ENCODE assay signal across 1 cellular context in the genomic region with DNA sequence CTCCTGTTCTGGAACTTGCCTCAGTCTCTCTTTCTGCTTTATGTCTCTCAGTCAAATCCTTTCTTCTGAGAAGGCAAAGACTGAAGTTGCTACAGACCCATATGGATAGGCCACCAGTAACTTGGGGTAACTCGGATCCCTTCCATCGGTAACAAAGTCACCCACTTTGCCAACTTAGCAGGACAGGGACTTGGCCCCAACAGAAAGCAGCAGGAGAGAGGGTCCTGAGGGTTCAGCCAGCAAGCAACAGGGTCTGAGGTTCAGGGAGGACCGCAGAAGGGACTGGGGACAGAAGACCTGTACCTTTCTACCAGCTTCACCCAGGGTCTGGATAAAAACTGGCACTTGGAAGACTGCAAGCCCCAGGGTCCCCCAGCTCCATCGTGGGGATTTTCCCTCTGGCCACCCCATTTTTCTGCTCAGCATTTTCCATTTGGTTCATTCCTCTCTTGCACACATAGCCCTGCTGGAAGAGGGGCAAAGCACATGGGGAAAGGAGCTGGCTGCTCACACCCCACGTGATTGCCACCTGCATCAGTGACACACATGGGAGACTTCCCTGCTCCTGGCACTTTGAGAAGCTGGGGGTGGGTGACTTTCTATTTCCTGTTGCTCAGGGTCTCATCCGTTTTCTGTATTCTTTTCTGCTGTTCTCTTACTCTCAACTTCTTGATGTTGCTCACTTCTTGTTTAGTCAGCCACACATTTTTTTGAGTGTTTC.
TF ChIP-seq lines count a peak whose summit lies in the region.

No MANE protein-coding gene starts in this region.

TF ChIP-seq in K562, 482 proteins besides CTCF, POLR2A, EP300 and RAD21 (continued from another document):
- TF ChIP-seq, protein P1, sequence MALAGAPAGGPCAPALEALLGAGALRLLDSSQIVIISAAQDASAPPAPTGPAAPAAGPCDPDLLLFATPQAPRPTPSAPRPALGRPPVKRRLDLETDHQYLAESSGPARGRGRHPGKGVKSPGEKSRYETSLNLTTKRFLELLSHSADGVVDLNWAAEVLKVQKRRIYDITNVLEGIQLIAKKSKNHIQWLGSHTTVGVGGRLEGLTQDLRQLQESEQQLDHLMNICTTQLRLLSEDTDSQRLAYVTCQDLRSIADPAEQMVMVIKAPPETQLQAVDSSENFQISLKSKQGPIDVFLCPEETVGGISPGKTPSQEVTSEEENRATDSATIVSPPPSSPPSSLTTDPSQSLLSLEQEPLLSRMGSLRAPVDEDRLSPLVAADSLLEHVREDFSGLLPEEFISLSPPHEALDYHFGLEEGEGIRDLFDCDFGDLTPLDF (CRISPR knock-in tag; IDR thresholded peaks at IDR 0.05), result 0 out of 2 replicates have a peak, but pooled peaks have one; percentile 40
- TF ChIP-seq ZBED1 (IDR thresholded peaks at IDR 0.05), result peak; percentile 59; the same call in 1 of the 2 replicates
- no peak for TF ChIP-seq KLF16 (IDR thresholded peaks at IDR 0.05)
- TF ChIP-seq ZNF184 (CRISPR knock-in tag; IDR thresholded peaks at IDR 0.05), result peak; percentile 4; the same call in 1 of the 2 replicates
- TF ChIP-seq, protein P2, sequence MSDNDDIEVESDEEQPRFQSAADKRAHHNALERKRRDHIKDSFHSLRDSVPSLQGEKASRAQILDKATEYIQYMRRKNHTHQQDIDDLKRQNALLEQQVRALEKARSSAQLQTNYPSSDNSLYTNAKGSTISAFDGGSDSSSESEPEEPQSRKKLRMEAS (CRISPR knock-in tag; IDR thresholded peaks at IDR 0.05), result peak; percentile 44; the same call in 1 of the 2 replicates
- TF ChIP-seq FOXP1 (CRISPR knock-in tag; IDR thresholded peaks at IDR 0.05), result peak; percentile 69; the same call in 1 of the 2 replicates
- 0 out of 2 replicates have a peak, but pooled peaks have one; percentile 7 for TF ChIP-seq ZBTB1 (CRISPR knock-in tag; IDR thresholded peaks at IDR 0.05; ENCODE audit: borderline replicate concordance, low read depth)
- TF ChIP-seq, protein P3, sequence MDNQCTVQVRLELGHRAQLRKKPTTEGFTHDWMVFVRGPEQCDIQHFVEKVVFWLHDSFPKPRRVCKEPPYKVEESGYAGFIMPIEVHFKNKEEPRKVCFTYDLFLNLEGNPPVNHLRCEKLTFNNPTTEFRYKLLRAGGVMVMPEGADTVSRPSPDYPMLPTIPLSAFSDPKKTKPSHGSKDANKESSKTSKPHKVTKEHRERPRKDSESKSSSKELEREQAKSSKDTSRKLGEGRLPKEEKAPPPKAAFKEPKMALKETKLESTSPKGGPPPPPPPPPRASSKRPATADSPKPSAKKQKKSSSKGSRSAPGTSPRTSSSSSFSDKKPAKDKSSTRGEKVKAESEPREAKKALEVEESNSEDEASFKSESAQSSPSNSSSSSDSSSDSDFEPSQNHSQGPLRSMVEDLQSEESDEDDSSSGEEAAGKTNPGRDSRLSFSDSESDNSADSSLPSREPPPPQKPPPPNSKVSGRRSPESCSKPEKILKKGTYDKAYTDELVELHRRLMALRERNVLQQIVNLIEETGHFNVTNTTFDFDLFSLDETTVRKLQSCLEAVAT (IDR thresholded peaks at IDR 0.05), result no peak
- peak; percentile 80; the same call in 1 of the 2 replicates for TF ChIP-seq ZC3H11A (IDR thresholded peaks at IDR 0.05; ENCODE audit: low read depth, low read length)
- peak in 1 of 2 experiments; percentile 54; a peak in 1 of 4 replicates for TF ChIP-seq TBL1XR1 (IDR thresholded peaks at IDR 0.05; ENCODE audit: low read length in 2 of 2)
- TF ChIP-seq FOXA3 (CRISPR knock-in tag; conservative IDR thresholded peaks at IDR 0.05 in 1 of 2, IDR thresholded peaks at IDR 0.05 in 1 of 2), result 0 out of 4 replicates have a peak, but pooled peaks of 1 of the 2 experiments have one; percentile 51
- TF ChIP-seq RUNX1 (IDR thresholded peaks at IDR 0.05; ENCODE audit: low read depth), result 0 out of 2 replicates have a peak, but pooled peaks have one; percentile 42
- TF ChIP-seq TEAD2 (tag; IDR thresholded peaks at IDR 0.05), result no peak
